1 cellular context compared by ENCODE assay signal in genomic region chr2:111624401-111625156, GRCh38.
TF ChIP-seq lines count a peak whose summit lies in the region.

No MANE protein-coding gene starts in this region.

TF ChIP-seq in GM23338, 12 proteins besides CTCF, POLR2A, EP300 and RAD21 (continued from another document):
- TF ChIP-seq, protein P1, sequence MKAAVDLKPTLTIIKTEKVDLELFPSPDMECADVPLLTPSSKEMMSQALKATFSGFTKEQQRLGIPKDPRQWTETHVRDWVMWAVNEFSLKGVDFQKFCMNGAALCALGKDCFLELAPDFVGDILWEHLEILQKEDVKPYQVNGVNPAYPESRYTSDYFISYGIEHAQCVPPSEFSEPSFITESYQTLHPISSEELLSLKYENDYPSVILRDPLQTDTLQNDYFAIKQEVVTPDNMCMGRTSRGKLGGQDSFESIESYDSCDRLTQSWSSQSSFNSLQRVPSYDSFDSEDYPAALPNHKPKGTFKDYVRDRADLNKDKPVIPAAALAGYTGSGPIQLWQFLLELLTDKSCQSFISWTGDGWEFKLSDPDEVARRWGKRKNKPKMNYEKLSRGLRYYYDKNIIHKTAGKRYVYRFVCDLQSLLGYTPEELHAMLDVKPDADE (IDR thresholded peaks at IDR 0.05) = no peak
- TF ChIP-seq POLR2AphosphoS5 (IDR thresholded peaks at IDR 0.05; ENCODE audit: low read depth) (no peak), STAT1 (IDR thresholded peaks at IDR 0.05; ENCODE audit: unreplicated experiment) (no peak), NANOG (IDR thresholded peaks at IDR 0.05; ENCODE audit: borderline replicate concordance) (no peak), CREB1 (CRISPR knock-in tag; IDR thresholded peaks at IDR 0.05; ENCODE audit: low read depth) (no peak), JUNB (IDR thresholded peaks at IDR 0.05; ENCODE audit: unreplicated experiment) (no peak), ZNF114 (CRISPR knock-in tag; IDR thresholded peaks at IDR 0.05) (no peak), EZH2phosphoT487 (IDR thresholded peaks at IDR 0.05; ENCODE audit: unreplicated experiment) (no peak), ZNF331 (CRISPR knock-in tag; IDR thresholded peaks at IDR 0.05; ENCODE audit: low read depth) (no peak), EZH2 (IDR thresholded peaks at IDR 0.05; ENCODE audit: low read depth, unreplicated experiment) (no peak)
- TF ChIP-seq, protein P2, sequence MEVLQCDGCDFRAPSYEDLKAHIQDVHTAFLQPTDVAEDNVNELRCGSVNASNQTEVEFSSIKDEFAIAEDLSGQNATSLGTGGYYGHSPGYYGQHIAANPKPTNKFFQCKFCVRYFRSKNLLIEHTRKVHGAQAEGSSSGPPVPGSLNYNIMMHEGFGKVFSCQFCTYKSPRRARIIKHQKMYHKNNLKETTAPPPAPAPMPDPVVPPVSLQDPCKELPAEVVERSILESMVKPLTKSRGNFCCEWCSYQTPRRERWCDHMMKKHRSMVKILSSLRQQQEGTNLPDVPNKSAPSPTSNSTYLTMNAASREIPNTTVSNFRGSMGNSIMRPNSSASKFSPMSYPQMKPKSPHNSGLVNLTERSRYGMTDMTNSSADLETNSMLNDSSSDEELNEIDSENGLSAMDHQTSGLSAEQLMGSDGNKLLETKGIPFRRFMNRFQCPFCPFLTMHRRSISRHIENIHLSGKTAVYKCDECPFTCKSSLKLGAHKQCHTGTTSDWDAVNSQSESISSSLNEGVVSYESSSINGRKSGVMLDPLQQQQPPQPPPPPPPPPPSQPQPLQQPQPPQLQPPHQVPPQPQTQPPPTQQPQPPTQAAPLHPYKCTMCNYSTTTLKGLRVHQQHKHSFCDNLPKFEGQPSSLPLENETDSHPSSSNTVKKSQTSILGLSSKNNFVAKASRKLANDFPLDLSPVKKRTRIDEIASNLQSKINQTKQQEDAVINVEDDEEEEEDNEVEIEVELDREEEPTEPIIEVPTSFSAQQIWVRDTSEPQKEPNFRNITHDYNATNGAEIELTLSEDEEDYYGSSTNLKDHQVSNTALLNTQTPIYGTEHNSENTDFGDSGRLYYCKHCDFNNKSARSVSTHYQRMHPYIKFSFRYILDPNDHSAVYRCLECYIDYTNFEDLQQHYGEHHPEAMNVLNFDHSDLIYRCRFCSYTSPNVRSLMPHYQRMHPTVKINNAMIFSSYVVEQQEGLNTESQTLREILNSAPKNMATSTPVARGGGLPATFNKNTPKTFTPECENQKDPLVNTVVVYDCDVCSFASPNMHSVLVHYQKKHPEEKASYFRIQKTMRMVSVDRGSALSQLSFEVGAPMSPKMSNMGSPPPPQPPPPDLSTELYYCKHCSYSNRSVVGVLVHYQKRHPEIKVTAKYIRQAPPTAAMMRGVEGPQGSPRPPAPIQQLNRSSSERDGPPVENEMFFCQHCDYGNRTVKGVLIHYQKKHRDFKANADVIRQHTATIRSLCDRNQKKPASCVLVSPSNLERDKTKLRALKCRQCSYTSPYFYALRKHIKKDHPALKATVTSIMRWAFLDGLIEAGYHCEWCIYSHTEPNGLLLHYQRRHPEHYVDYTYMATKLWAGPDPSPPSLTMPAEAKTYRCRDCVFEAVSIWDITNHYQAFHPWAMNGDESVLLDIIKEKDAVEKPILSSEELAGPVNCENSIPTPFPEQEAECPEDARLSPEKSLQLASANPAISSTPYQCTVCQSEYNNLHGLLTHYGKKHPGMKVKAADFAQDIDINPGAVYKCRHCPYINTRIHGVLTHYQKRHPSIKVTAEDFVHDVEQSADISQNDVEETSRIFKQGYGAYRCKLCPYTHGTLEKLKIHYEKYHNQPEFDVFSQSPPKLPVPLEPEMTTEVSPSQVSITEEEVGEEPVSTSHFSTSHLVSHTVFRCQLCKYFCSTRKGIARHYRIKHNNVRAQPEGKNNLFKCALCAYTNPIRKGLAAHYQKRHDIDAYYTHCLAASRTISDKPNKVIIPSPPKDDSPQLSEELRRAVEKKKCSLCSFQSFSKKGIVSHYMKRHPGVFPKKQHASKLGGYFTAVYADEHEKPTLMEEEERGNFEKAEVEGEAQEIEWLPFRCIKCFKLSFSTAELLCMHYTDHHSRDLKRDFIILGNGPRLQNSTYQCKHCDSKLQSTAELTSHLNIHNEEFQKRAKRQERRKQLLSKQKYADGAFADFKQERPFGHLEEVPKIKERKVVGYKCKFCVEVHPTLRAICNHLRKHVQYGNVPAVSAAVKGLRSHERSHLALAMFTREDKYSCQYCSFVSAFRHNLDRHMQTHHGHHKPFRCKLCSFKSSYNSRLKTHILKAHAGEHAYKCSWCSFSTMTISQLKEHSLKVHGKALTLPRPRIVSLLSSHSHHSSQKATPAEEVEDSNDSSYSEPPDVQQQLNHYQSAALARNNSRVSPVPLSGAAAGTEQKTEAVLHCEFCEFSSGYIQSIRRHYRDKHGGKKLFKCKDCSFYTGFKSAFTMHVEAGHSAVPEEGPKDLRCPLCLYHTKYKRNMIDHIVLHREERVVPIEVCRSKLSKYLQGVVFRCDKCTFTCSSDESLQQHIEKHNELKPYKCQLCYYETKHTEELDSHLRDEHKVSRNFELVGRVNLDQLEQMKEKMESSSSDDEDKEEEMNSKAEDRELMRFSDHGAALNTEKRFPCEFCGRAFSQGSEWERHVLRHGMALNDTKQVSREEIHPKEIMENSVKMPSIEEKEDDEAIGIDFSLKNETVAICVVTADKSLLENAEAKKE (CRISPR knock-in tag; IDR thresholded peaks at IDR 0.05) = no peak
